Comparison of ENCODE assay signal across 10 cellular contexts in the genomic region with DNA sequence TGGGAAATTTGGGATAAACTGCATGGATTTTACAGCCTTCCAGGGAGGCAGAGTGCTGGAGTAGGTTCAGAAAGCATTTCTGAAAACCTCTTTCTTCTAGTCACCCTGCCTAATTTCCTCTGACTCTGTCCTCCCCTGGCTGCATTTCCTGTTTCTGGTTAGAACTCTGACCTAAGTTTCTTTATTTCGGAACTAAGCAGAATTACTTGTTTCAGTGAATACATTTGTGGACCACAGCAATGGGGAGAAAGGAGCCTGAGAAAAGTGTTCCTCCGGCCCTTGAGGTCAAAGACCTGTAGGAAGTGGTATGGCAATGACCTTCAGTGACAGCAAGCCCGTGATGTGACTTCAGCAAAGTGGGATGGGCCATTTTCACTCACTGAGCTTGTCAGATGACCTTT.
DNase-seq lines count a peak whose midpoint lies in the region; ATAC-seq, FAIRE-seq and TF ChIP-seq lines count a peak whose summit lies in the region.
"Had no signal": no experiment of that assay in that cellular context is flagged by ENCODE, and none has a peak within 500 bp of the region (broad histone marks: within the 10 kb centered on the region; RNA-seq: fewer than 3 reads in every experiment).

No MANE protein-coding gene starts in this region.

- DNase-seq in Karpas-422: no peak
- DNase-seq in GM12878 (ENCODE audit: low read depth, low spot score): peak; percentile 19
- no peak for DNase-seq in nucleus accumbens (lab: John Stamatoyannopoulos, UW)
- no peak for DNase-seq in small intestine
- no peak for DNase-seq in T-helper 9 cell
- DNase-seq in DMS153 treated with DMSO at 0.1 percent for 48 hours (lab: John Stamatoyannopoulos, UW; ENCODE audit: unreplicated experiment): no peak
- DNase-seq: NCI-H187 treated with DMSO at 0.1 percent for 48 hours had no signal

- H4K20me1 ChIP-seq in BLaER1 treated with 17β-estradiol and CSF1 and Interleukin-3, amounts not matched to agents 10 nM and 100 nM: no peaks in the 10 kb centered on the region
- H4K20me1 ChIP-seq in Karpas-422 (ENCODE audit: insufficient read depth, low read depth, low read length) (no peaks in the 10 kb centered on the region), GM12878 (ENCODE audit: control insufficient read depth, insufficient read depth) (no peaks in the 10 kb centered on the region)

- no peaks in the 10 kb centered on the region for H3K27me3 ChIP-seq in BLaER1 treated with 17β-estradiol and CSF1 and Interleukin-3, amounts not matched to agents 10 nM and 100 nM
- H3K27me3 ChIP-seq in Karpas-422 (ENCODE audit: low read length): no peaks in the 10 kb centered on the region
- no peaks in the 10 kb centered on the region for H3K27me3 ChIP-seq in GM12878 (replicated peaks in 1 of 2; ENCODE audit: control insufficient read depth in 2 of 2, insufficient read depth in 2 of 2, low read length in 1 of 2)
- H3K27me3 ChIP-seq in small intestine (ENCODE audit: control insufficient read depth in 2 of 2, insufficient read depth in 2 of 2, low read length in 2 of 2): no peaks in the 10 kb centered on the region

- SMC1A ChIA-PET in GM12878 (lab: Charles Lee; ENCODE audit: uncharacterized antibody, unreplicated experiment): no interaction called here

- H2AFZ ChIP-seq in Karpas-422 (ENCODE audit: low read length): peak overlapping the region; percentile 83
- no peak overlapping the region; the same call in 1 of the 2 replicates for H2AFZ ChIP-seq in GM12878 (ENCODE audit: control insufficient read depth, low read depth, low read length)

- POLR2A ChIA-PET in GM12878 (lab: Charles Lee): no interaction called here

- H3K9me3 ChIP-seq in BLaER1 treated with 17β-estradiol and CSF1 and Interleukin-3, amounts not matched to agents 10 nM and 100 nM (replicated peaks in 1 of 11): peaks cover 0 to 8% (median 0%) of the 10 kb centered on the region in 11 experiments; a peak in 4 of 22 replicates
- H3K9me3 ChIP-seq in Karpas-422 (ENCODE audit: low read length) (no peaks in the 10 kb centered on the region), GM12878 (replicated peaks; ENCODE audit: control insufficient read depth, insufficient read depth, low read length) (no peaks in the 10 kb centered on the region; the same call in 2 of the 3 replicates), small intestine (ENCODE audit: control insufficient read depth, low read depth) (no peaks in the 10 kb centered on the region)

- TF ChIP-seq POLR2A in GM12878 (IDR thresholded peaks at IDR 0.05; ENCODE audit: low read depth, low read length): no peak

- H3K36me3 ChIP-seq in BLaER1 treated with 17β-estradiol and CSF1 and Interleukin-3, amounts not matched to agents 10 nM and 100 nM: no peaks in the 10 kb centered on the region; a peak in 1 of 22 replicates
- H3K36me3 ChIP-seq in Karpas-422 (ENCODE audit: insufficient read depth, low read length) (no peaks in the 10 kb centered on the region), GM12878 (ENCODE audit: control insufficient read depth in 2 of 2, insufficient read depth in 2 of 2, low read length in 1 of 2) (no peaks in the 10 kb centered on the region), small intestine (ENCODE audit: control insufficient read depth in 2 of 2, insufficient read depth in 2 of 2, low read length in 2 of 2) (no peaks in the 10 kb centered on the region)

- CTCF ChIA-PET in GM12878 (lab: Yijun Ruan, JAX): no interaction called here

- peak overlapping the region in 9 of 11 experiments; percentile 1 to 41 (median 7); a peak in 10 of 22 replicates for H3K27ac ChIP-seq in BLaER1 treated with 17β-estradiol and CSF1 and Interleukin-3, amounts not matched to agents 10 nM and 100 nM
- H3K27ac ChIP-seq in Karpas-422 (ENCODE audit: low read length) (peak overlapping the region; percentile 6; the same call in 1 of the 2 replicates), GM12878 (ENCODE audit: control insufficient read depth, insufficient read depth) (no peak overlapping the region), small intestine (ENCODE audit: low read depth in 1 of 2, low read length in 1 of 2) (peak overlapping the region in 1 of 2 donors; percentile 37)

- no peak for TF ChIP-seq CTCF in GM12878 (IDR thresholded peaks at IDR 0.05 in 2 of 3, conservative IDR thresholded peaks at IDR 0.05 in 1 of 3; ENCODE audit: control insufficient read depth in 2 of 3, extremely low read depth in 1 of 3, insufficient read depth in 1 of 3, low read depth in 3 of 3, low read length in 3 of 3)

- no peaks in the 10 kb centered on the region for H3K9me2 ChIP-seq in Karpas-422 (replicated peaks; ENCODE audit: insufficient read depth, low read length)

- 1% methylated on average over 3 of the region's 3 CpGs for WGBS in GM12878 (ENCODE audit: insufficient coverage, insufficient replicate concordance, low lambda C conversion rate, missing lambda C conversion rate)
- 38 to 46% (median 39%) methylated on average over 3 of the region's 3 CpGs for WGBS in small intestine, 3 donors

- H3K4me3 ChIP-seq in BLaER1 treated with 17β-estradiol and CSF1 and Interleukin-3, amounts not matched to agents 10 nM and 100 nM: no peak overlapping the region; a peak in 1 of 20 replicates
- H3K4me3 ChIP-seq in Karpas-422 (ENCODE audit: low read length) (no peak overlapping the region), GM12878 (no peak overlapping the region), small intestine (ENCODE audit: low read depth in 1 of 2, low read length in 2 of 2) (no peak overlapping the region)

- in situ Hi-C loops in GM12878 (cut with MboI): no loop called here

- FAIRE-seq in GM12878 (lab: Jason Lieb, UNC) (peak; percentile 31), small intestine (lab: Jason Lieb, UNC) (no peak)
- FAIRE-seq: keratinocyte had no signal

- peaks cover 33 to 43% (median 41%) of the 10 kb centered on the region in 10 experiments for H3K4me1 ChIP-seq in BLaER1 treated with 17β-estradiol and CSF1 and Interleukin-3, amounts not matched to agents 10 nM and 100 nM
- peaks cover 36% of the 10 kb centered on the region for H3K4me1 ChIP-seq in Karpas-422 (ENCODE audit: low read length)
- H3K4me1 ChIP-seq in GM12878 (ENCODE audit: control insufficient read depth, insufficient read depth, low read length): peaks cover 25% of the 10 kb centered on the region
- peaks cover 0 to 4% of the 10 kb centered on the region in 2 donors for H3K4me1 ChIP-seq in small intestine (ENCODE audit: control insufficient read depth in 2 of 2, insufficient read depth in 1 of 2, low read depth in 1 of 2, low read length in 1 of 2)

- TF ChIP-seq RAD21 in GM12878 (IDR thresholded peaks at IDR 0.05; ENCODE audit: insufficient read depth, low read depth, low read length): no peak

- H3K4me2 ChIP-seq in BLaER1 treated with 17β-estradiol and CSF1 and Interleukin-3, amounts not matched to agents 10 nM and 100 nM: peak overlapping the region; percentile 46 to 78 (median 73)
- H3K4me2 ChIP-seq in Karpas-422 (ENCODE audit: low read depth, low read length, poor library complexity, severe bottlenecking): peak overlapping the region; percentile 28
- H3K4me2 ChIP-seq in GM12878 (ENCODE audit: control insufficient read depth, insufficient read depth): peak overlapping the region; percentile 62

- RAD21 ChIA-PET in GM12878 (lab: Charles Lee; ENCODE audit: unreplicated experiment): interaction anchor here (0.7 kb wide), 1 partner anchor 311 kb away, joined by 5 read pairs; no protein-coding TSS in a partner anchor

- no TSS peak for BruUV-seq in GM12878 (replicated peaks; lab: Mats Ljungman, UMichigan)

- ATAC-seq in GM18909 (IDR thresholded peaks at IDR 0.05; ENCODE audit: poor library complexity, unreplicated experiment) (peak; percentile 66), GM12878 (peak; percentile 21; the same call in 2 of the 3 replicates)

- no peak for TF ChIP-seq EP300 in GM12878 (IDR thresholded peaks at IDR 0.05; ENCODE audit: borderline replicate concordance in 1 of 2, control insufficient read depth in 1 of 2, low read depth in 2 of 2, low read length in 2 of 2)

- intact Hi-C loops in GM12878 (cut with micrococcal nuclease; ENCODE audit: unreplicated experiment): no loop called here

- H3K79me2 ChIP-seq in Karpas-422 (ENCODE audit: low read length) (no peaks in the 10 kb centered on the region), GM12878 (ENCODE audit: control insufficient read depth, insufficient read depth, low read length) (no peaks in the 10 kb centered on the region)

- peak overlapping the region in 3 of 11 experiments; percentile 11 to 15 (median 14); a peak in 3 of 22 replicates for H3K9ac ChIP-seq in BLaER1 treated with 17β-estradiol and CSF1 and Interleukin-3, amounts not matched to agents 10 nM and 100 nM
- H3K9ac ChIP-seq in Karpas-422 (ENCODE audit: low read length) (peak overlapping the region; percentile 34; the same call in 1 of the 2 replicates), GM12878 (ENCODE audit: control insufficient read depth, insufficient read depth, low read length) (no peak overlapping the region)

TF ChIP-seq in GM12878, 131 proteins besides CTCF, POLR2A, EP300 and RAD21 (continues in another document):
- TF ChIP-seq NR2C2 (IDR thresholded peaks at IDR 0.05; ENCODE audit: borderline replicate concordance, control insufficient read depth, insufficient read length, low read depth) (no peak), CREB1 (IDR thresholded peaks at IDR 0.05; ENCODE audit: low read depth) (peak; percentile 33; the same call in 1 of the 2 replicates), RUNX3 (IDR thresholded peaks at IDR 0.05; ENCODE audit: low read length) (peak; percentile 67)
- TF ChIP-seq, protein P1, sequence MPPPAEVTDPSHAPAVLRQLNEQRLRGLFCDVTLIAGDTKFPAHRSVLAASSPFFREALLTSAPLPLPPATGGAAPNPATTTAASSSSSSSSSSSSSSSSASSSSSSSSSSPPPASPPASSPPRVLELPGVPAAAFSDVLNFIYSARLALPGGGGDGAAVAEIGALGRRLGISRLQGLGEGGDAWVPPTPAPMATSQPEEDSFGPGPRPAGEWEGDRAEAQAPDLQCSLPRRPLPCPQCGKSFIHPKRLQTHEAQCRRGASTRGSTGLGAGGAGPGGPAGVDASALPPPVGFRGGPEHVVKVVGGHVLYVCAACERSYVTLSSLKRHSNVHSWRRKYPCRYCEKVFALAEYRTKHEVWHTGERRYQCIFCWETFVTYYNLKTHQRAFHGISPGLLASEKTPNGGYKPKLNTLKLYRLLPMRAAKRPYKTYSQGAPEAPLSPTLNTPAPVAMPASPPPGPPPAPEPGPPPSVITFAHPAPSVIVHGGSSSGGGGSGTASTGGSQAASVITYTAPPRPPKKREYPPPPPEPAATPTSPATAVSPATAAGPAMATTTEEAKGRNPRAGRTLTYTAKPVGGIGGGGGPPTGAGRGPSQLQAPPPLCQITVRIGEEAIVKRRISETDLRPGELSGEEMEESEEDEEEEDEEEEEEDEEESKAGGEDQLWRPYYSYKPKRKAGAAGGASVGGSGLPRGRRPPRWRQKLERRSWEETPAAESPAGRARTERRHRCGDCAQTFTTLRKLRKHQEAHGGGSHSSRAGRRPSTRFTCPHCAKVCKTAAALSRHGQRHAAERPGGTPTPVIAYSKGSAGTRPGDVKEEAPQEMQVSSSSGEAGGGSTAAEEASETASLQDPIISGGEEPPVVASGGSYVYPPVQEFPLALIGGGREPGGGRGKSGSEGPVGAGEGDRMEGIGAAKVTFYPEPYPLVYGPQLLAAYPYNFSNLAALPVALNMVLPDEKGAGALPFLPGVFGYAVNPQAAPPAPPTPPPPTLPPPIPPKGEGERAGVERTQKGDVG (CRISPR knock-in tag; IDR thresholded peaks at IDR 0.05): no peak
